Comparison of ENCODE assay signal across 28 cellular contexts in genomic region chr1:183456826-183457225, GRCh38. TPM values are rescaled to one million over a fixed set of nuclear protein-coding genes. Genes with fewer than 3 reads are reported as not detected.
"Had no signal": no experiment of that assay in that cellular context is flagged by ENCODE, and none has a peak within 500 bp of the region (broad histone marks: within the 10 kb centered on the region; RNA-seq: fewer than 3 reads in every experiment).

No MANE protein-coding gene starts in this region.

- H3K4me2 ChIP-seq: smooth muscle cell had no signal

- H3K36me3 ChIP-seq: esophagus muscularis mucosa, heart right ventricle, lower lobe of right lung, prostate gland, right atrium auricular region, suprapubic skin, transverse colon, vagina had no signal

- H3K9me3 ChIP-seq: esophagus muscularis mucosa, heart right ventricle, lower lobe of right lung, prostate gland, right atrium auricular region, suprapubic skin, transverse colon, vagina had no signal

- DNase-seq: effector CD8-positive, alpha-beta T cell; endodermal cell; foreskin keratinocyte; glutamatergic neuron; heart right ventricle; hippocampal formation; immature natural killer cell; islet precursor cell; left ventricle myocardium superior; lower lobe of right lung; naive thymus-derived CD8-positive, alpha-beta T cell; nephron progenitor cell; nucleus accumbens; stimulated activated CD4-positive, alpha-beta T cell treated with anti-CD3 and anti-CD28 coated beads, Interleukin-12 subunit alpha, Interleukin-12 subunit beta, amount 100 ng/mL, for 4 hours; stimulated activated CD4-positive, alpha-beta T cell treated with anti-CD3 and anti-CD28 coated beads, Interleukin-1b, Interleukin-23, amount 100 ng/mL, for 48 hours; stimulated activated CD4-positive, alpha-beta T cell treated with anti-CD3 and anti-CD28 coated beads, Interleukin-4, amount 100 ng/mL, for 1 hour; stimulated activated CD8-positive, alpha-beta memory T cell treated with anti-CD3 and anti-CD28 coated beads, Interleukin-4, amount 100 ng/mL, for 48 hours; stimulated activated naive CD4-positive, alpha-beta T cell; stimulated activated naive CD8-positive, alpha-beta T cell treated with anti-CD3 and anti-CD28 coated beads, Interleukin-15, amount 100 ng/mL, for 72 hours; transverse colon had no signal

- H3K4me3 ChIP-seq: esophagus muscularis mucosa, heart right ventricle, lower lobe of right lung, prostate gland, right atrium auricular region, smooth muscle cell, suprapubic skin, transverse colon, vagina had no signal

- ATAC-seq: foreskin keratinocyte; heart right ventricle; left ventricle myocardium superior; lower lobe of right lung; naive thymus-derived CD8-positive, alpha-beta T cell; sciatic nerve; stimulated activated naive CD8-positive, alpha-beta T cell treated with anti-CD3 and anti-CD28 coated beads, Interleukin-15, amount 100 ng/mL, for 72 hours had no signal

- H3K4me1 ChIP-seq: lower lobe of right lung, prostate gland, right atrium auricular region, vagina had no signal

- H3K27ac ChIP-seq: esophagus muscularis mucosa, foreskin keratinocyte, heart right ventricle, lower lobe of right lung, prostate gland, right atrium auricular region, suprapubic skin, transverse colon, vagina had no signal

- FAIRE-seq: endothelial cell of umbilical vein had no signal

- H3K27me3 ChIP-seq: foreskin keratinocyte, right atrium auricular region, transverse colon, vagina had no signal

RNA-seq across cellular contexts. Expression of gene NMNAT2, which starts 38.6 kb away (rescaled TPM):
- total RNA-seq: naive thymus-derived CD8-positive, alpha-beta T cell had no signal
- polyA plus RNA-seq: immature natural killer cell; naive thymus-derived CD8-positive, alpha-beta T cell had no signal
